2 cellular contexts compared by ENCODE assay signal in the genomic region with DNA sequence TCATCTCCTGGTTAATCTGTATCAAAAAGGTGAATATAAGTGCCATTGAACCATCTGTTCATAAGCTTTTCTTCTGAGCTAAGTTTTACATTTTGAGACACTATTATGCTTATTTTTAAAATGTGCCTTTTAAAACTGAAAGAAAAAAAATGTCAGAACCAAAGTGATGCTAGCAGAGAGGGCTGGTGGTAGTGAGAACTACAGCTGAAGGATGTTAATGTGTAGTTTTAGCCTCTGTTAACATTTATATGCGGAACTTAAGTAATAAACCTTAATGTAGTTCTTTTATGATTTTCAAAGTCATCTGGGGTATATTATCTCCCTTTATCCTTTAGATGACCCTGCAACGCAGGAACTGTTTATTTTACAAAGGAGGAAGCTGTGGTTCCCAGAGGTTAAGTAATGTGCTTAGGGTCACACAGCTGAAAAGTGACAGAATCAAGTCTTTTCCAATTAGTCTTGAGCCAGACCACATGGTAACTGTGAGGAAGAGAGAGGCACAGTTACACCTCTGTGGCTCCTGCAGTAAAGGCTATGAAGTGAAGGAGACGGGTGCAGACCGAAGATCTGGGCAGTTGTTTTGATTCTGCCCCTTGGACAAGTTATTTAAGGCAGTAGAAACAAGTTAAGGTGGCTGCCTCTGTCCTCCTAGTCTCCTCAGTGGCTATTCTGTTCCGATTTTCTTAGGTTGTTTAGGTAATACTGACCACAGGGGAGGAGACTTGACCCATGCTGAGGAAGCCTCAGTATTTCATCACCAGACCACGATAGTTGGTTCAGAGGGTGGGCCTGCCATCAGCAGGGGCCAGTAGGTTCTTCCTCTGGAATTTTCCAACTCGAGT.
TF ChIP-seq lines count a peak whose summit lies in the region.

No MANE protein-coding gene starts in this region.

TF ChIP-seq in liver, 16 proteins besides CTCF, POLR2A, EP300 and RAD21 (continued from another document):
- TF ChIP-seq, protein P1, sequence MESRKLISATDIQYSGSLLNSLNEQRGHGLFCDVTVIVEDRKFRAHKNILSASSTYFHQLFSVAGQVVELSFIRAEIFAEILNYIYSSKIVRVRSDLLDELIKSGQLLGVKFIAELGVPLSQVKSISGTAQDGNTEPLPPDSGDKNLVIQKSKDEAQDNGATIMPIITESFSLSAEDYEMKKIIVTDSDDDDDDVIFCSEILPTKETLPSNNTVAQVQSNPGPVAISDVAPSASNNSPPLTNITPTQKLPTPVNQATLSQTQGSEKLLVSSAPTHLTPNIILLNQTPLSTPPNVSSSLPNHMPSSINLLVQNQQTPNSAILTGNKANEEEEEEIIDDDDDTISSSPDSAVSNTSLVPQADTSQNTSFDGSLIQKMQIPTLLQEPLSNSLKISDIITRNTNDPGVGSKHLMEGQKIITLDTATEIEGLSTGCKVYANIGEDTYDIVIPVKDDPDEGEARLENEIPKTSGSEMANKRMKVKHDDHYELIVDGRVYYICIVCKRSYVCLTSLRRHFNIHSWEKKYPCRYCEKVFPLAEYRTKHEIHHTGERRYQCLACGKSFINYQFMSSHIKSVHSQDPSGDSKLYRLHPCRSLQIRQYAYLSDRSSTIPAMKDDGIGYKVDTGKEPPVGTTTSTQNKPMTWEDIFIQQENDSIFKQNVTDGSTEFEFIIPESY (IDR thresholded peaks at IDR 0.05) = no peak
- no peak for TF ChIP-seq TAF1 (conservative IDR thresholded peaks at IDR 0.05)
- peak; percentile 21 for TF ChIP-seq SP1 (IDR thresholded peaks at IDR 0.05)
- peak; percentile 91 for TF ChIP-seq NR2F2 (IDR thresholded peaks at IDR 0.05)
- TF ChIP-seq EGR1 (IDR thresholded peaks at IDR 0.05; ENCODE audit: low read depth in 2 of 2) = no peak
- no peak for TF ChIP-seq YY1 (IDR thresholded peaks at IDR 0.05)

TF ChIP-seq in HepG2, 621 proteins besides CTCF, POLR2A, EP300 and RAD21 (continued from another document):
- TF ChIP-seq, protein P2, sequence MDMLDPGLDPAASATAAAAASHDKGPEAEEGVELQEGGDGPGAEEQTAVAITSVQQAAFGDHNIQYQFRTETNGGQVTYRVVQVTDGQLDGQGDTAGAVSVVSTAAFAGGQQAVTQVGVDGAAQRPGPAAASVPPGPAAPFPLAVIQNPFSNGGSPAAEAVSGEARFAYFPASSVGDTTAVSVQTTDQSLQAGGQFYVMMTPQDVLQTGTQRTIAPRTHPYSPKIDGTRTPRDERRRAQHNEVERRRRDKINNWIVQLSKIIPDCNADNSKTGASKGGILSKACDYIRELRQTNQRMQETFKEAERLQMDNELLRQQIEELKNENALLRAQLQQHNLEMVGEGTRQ (IDR thresholded peaks at IDR 0.05; ENCODE audit: low read depth, low read length) = no peak
- TF ChIP-seq, protein P2 (CRISPR knock-in tag; IDR thresholded peaks at IDR 0.05; ENCODE audit: borderline replicate concordance) = no peak
- TF ChIP-seq ZFP36 (IDR thresholded peaks at IDR 0.05; ENCODE audit: borderline replicate concordance, low read depth, low read length, partially characterized antibody) (no peak), DR1 (CRISPR knock-in tag; IDR thresholded peaks at IDR 0.05) (no peak), NCOR1 (IDR thresholded peaks at IDR 0.05; ENCODE audit: borderline replicate concordance, low read length) (no peak), RORA (CRISPR knock-in tag; IDR thresholded peaks at IDR 0.05) (no peak), ZBTB7B (CRISPR knock-in tag; IDR thresholded peaks at IDR 0.05) (no peak)
- TF ChIP-seq, protein P3, sequence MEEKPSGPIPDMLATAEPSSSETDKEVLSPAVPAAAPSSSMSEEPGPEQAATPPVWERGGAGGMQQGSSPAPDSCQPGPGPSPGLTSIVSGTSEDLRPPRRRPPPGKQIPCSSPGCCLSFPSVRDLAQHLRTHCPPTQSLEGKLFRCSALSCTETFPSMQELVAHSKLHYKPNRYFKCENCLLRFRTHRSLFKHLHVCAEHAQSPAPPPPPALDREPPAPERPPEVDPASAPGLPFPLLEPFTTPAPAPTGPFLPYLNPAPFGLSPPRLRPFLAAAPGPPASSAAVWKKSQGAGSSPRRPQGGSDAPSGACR (CRISPR knock-in tag; IDR thresholded peaks at IDR 0.05) = no peak
TF ChIP-seq in HepG2: peak in this region for 0.
